Comparison of ENCODE assay signal across 28 cellular contexts in the genomic region with DNA sequence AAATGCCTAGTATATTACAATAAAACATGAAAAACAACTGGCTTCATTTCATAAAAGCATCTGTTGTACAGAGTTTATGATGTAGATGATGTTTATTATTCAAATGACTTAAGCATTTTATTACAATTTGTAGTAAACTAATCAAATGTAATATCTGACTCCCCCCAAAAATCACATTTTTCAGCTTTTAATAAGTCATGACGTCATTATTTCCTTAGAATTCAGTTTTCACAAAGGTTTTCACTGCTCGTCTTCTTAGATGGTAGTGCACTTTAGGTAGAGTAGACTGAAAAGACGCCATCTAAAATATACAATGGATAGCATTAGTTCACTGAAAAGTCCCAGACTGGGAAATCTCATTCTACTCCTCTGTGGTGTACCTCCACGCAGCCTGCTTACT.
"Had no signal": no experiment of that assay in that cellular context is flagged by ENCODE, and none has a peak within 500 bp of the region (broad histone marks: within the 10 kb centered on the region; RNA-seq: fewer than 3 reads in every experiment).

No MANE protein-coding gene starts in this region.

- DNase-seq: naive thymus-derived CD8-positive, alpha-beta T cell; nephron progenitor cell; nucleus accumbens; pancreas; psoas muscle; right cardiac atrium; spleen; stimulated activated CD4-positive, alpha-beta T cell treated with anti-CD3 and anti-CD28 coated beads, Interleukin-12 subunit alpha, Interleukin-12 subunit beta, amount 100 ng/mL, for 4 hours; stimulated activated CD4-positive, alpha-beta T cell treated with anti-CD3 and anti-CD28 coated beads, Interleukin-1b, Interleukin-23, amount 100 ng/mL, for 48 hours; stimulated activated CD4-positive, alpha-beta T cell treated with anti-CD3 and anti-CD28 coated beads, Interleukin-4, amount 100 ng/mL, for 1 hour; stimulated activated CD4-positive, alpha-beta T cell treated with anti-CD3 and anti-CD28 coated beads, Interleukin-4, amount 100 ng/mL, for 4 hours; stimulated activated CD8-positive, alpha-beta memory T cell treated with anti-CD3 and anti-CD28 coated beads, Interleukin-4, amount 100 ng/mL, for 48 hours; stimulated activated naive CD4-positive, alpha-beta T cell; stimulated activated naive CD8-positive, alpha-beta T cell treated with anti-CD3 and anti-CD28 coated beads, Interleukin-15, amount 100 ng/mL, for 72 hours; stimulated activated naive CD8-positive, alpha-beta T cell treated with anti-CD3 and anti-CD28 coated beads, Interleukin-15, Interleukin-2, amounts not matched to agents 100 U/mL and 50 U/mL, for 24 hours; substantia nigra; testis; tibial artery; transverse colon; upper lobe of right lung; uterus had no signal

- H3K4me2 ChIP-seq: smooth muscle cell had no signal

- H3K36me3 ChIP-seq: neutrophil, pancreas, spleen, suprapubic skin, transverse colon, uterus had no signal

- FAIRE-seq: pancreas had no signal

- H3K4me1 ChIP-seq: pancreas, psoas muscle, spleen, suprapubic skin, testis, tibial artery, transverse colon, upper lobe of right lung, uterus had no signal

- ATAC-seq: naive thymus-derived CD8-positive, alpha-beta T cell; natural killer cell treated with Interleukin-12 subunit alpha and Interleukin-12 subunit beta and Interleukin-15 and Interleukin-18, amount 100 ng/mL, for 72 hours; pancreas; psoas muscle; right cardiac atrium; sciatic nerve; stimulated activated memory B cell treated with anti-CD40 and anti-IgM and Interleukin-4, amounts not matched to agents 10 μg/mL and 1 μg/mL and 100 μg/mL, for 72 hours; stimulated activated naive CD8-positive, alpha-beta T cell treated with anti-CD3 and anti-CD28 coated beads, Interleukin-15, amount 100 ng/mL, for 72 hours; stimulated activated naive CD8-positive, alpha-beta T cell treated with anti-CD3 and anti-CD28 coated beads, Interleukin-15, Interleukin-2, amounts not matched to agents 100 U/mL and 50 U/mL, for 24 hours; upper lobe of right lung had no signal

- H3K27ac ChIP-seq: neutrophil, pancreas, psoas muscle, skin epidermis, spleen, suprapubic skin, testis, tibial artery, transverse colon, upper lobe of right lung, uterus had no signal

- H3K9me3 ChIP-seq: neutrophil, pancreas, psoas muscle, spleen, suprapubic skin, testis, tibial artery, transverse colon, upper lobe of right lung, uterus had no signal

- H3K4me3 ChIP-seq: pancreas, psoas muscle, skin epidermis, smooth muscle cell, spleen, suprapubic skin, testis, tibial artery, transverse colon, upper lobe of right lung, uterus had no signal

- H3K27me3 ChIP-seq: neutrophil, pancreas, spleen, suprapubic skin, testis, tibial artery, transverse colon, upper lobe of right lung, uterus had no signal
